23 cellular contexts compared by ENCODE assay signal in the genomic region with DNA sequence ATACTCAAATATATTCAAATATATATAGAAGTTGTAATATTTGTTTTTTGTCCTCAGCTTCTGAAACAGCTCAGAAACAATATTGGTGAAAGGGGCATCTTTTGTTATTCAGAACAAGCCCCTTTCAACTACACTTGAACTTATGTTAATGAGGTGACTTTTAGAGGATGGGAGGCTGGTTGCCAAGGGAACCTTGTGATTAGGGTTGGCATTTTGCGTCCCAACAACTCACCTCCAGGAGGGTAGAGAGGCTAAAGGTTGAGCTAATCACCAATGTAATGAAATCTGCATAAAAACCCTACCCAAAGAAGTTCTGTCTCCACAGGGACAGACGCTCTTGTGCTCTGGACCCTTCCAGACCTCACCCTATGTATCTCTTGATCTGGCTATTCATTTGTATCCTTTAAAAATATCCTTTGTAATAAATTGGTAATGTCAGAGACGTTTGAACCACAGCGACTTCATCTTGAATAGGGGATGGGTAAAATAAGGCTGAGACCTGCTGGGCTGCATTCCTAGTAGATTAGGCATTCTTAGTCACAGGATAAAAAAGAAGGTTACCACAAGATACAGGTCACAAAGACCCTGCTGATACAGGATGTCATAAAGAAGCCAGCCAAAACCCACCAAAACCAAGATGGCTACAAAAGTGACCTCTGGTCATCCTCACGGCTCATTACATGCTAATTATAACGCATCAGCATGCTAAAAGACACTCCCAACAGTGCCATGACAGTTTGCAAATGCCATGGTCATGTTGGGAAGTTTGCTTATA.
DNase-seq lines count a peak whose midpoint lies in the region; ATAC-seq, FAIRE-seq and TF ChIP-seq lines count a peak whose summit lies in the region.
"Had no signal": no experiment of that assay in that cellular context is flagged by ENCODE, and none has a peak within 500 bp of the region (broad histone marks: within the 10 kb centered on the region; RNA-seq: fewer than 3 reads in every experiment).

No MANE protein-coding gene starts in this region.

- H3K18ac ChIP-seq in IMR-90 (ENCODE audit: low read depth, low read length), result no peak overlapping the region; the same call in 1 of the 2 replicates

- TF ChIP-seq RAD21 in IMR-90 (IDR thresholded peaks at IDR 0.05; ENCODE audit: low read length), result no peak

- intact Hi-C loops in IMR-90 (cut with micrococcal nuclease), result no loop called here
- intact Hi-C loops in activated CD8-positive, alpha-beta T cell treated with anti-CD3 and anti-CD28 coated beads for 36 hours (cut with micrococcal nuclease), result loop anchor here (10.0 kb wide), 1 partner anchor 141 kb away; no protein-coding TSS in a partner anchor

- H2AFZ ChIP-seq in IMR-90 (replicated peaks; ENCODE audit: low read length, poor library complexity) (no peak overlapping the region), keratinocyte (ENCODE audit: control insufficient read depth, low read length) (peak overlapping the region; percentile 80), osteoblast (ENCODE audit: low read length) (no peak overlapping the region)
- H2AFZ ChIP-seq: hepatocyte had no signal

- H3K4me3 ChIP-seq in IMR-90 (ENCODE audit: insufficient read depth, low read depth, low read length) (no peak overlapping the region), astrocyte of the cerebellum (ENCODE audit: low read depth, low read length) (no peak overlapping the region), keratinocyte (ENCODE audit: control insufficient read depth in 2 of 3, extremely low read depth in 1 of 3, insufficient read depth in 2 of 3, low read depth in 1 of 3, low read length in 3 of 3) (peak overlapping the region in 1 of 3 experiments; percentile 9), osteoblast (ENCODE audit: insufficient read depth, low read length) (no peak overlapping the region)
- H3K4me3 ChIP-seq: hepatocyte, Peyer's patch had no signal

- H3K4me1 ChIP-seq in IMR-90 (ENCODE audit: control insufficient read depth, insufficient read depth, low read length) (peaks cover 9% of the 10 kb centered on the region), keratinocyte (ENCODE audit: control insufficient read depth, extremely low read depth, insufficient read depth, low read length) (peaks cover 22% of the 10 kb centered on the region), osteoblast (ENCODE audit: insufficient read depth, low read length) (peaks cover 8% of the 10 kb centered on the region)
- H3K4me1 ChIP-seq: Peyer's patch had no signal

- H3K4me3 Mint-ChIP-seq in activated CD8-positive, alpha-beta T cell treated with anti-CD3 and anti-CD28 coated beads for 36 hours, result no peak overlapping the region
- H3K4me3 Mint-ChIP-seq: stimulated activated naive B cell treated with anti-CD40 and anti-IgM and Interleukin-4, amounts not matched to agents 10 μg/mL and 1 μg/mL and 100 μg/mL, for 72 hours had no signal

- peak overlapping the region; percentile 30; the same call in 1 of the 2 replicates for H2BK120ac ChIP-seq in IMR-90 (ENCODE audit: low read depth, low read length)

- dilution Hi-C loops in IMR-90 (cut with HindIII; ENCODE audit: low sequenced_read_pairs, unreplicated experiment), result no loop called here
- dilution Hi-C loops in keratinocyte (cut with MboI; ENCODE audit: extremely low pct_ligation_motif_present, low sequenced_read_pairs), result no loop called here

- H3K4ac ChIP-seq in IMR-90 (ENCODE audit: low read depth, low read length), result peak overlapping the region; percentile 61; the same call in 1 of the 2 replicates

- H4K20me1 ChIP-seq in IMR-90 (ENCODE audit: insufficient read depth, low read length) (peaks cover 11% of the 10 kb centered on the region; the same call in 1 of the 2 replicates), keratinocyte (ENCODE audit: control insufficient read depth, extremely low read depth, insufficient read depth, low read length) (no peaks in the 10 kb centered on the region), osteoblast (ENCODE audit: insufficient read depth, low read length) (no peaks in the 10 kb centered on the region)

- H3K27ac Mint-ChIP-seq in activated CD8-positive, alpha-beta T cell treated with anti-CD3 and anti-CD28 coated beads for 36 hours, result no peak overlapping the region
- H3K27ac Mint-ChIP-seq: stimulated activated naive B cell treated with anti-CD40 and anti-IgM and Interleukin-4, amounts not matched to agents 10 μg/mL and 1 μg/mL and 100 μg/mL, for 72 hours had no signal

- H3K9ac ChIP-seq in IMR-90 (ENCODE audit: low read depth, low read length) (no peak overlapping the region), keratinocyte (ENCODE audit: control insufficient read depth, extremely low read depth, insufficient read depth, low read length) (no peak overlapping the region)

- peak overlapping the region; percentile 62; the same call in 1 of the 2 replicates for H3K23ac ChIP-seq in IMR-90 (ENCODE audit: low read depth, low read length)

- H2AK5ac ChIP-seq in IMR-90 (ENCODE audit: low read depth, low read length), result peak overlapping the region; percentile 95; the same call in 1 of the 2 replicates

- H3K79me2 ChIP-seq in keratinocyte (ENCODE audit: control insufficient read depth, insufficient read depth, low read length) (no peaks in the 10 kb centered on the region), osteoblast (ENCODE audit: insufficient read depth, low read length) (no peaks in the 10 kb centered on the region)
- H3K79me2 ChIP-seq: hepatocyte had no signal

- no peak for TF ChIP-seq POLR2A in IMR-90 (IDR thresholded peaks at IDR 0.05; ENCODE audit: low read depth, low read length)

- peak overlapping the region; percentile 93; the same call in 2 of the 3 replicates for H2BK15ac ChIP-seq in IMR-90 (ENCODE audit: low read depth, low read length)

- DNase-seq in Daoy (ENCODE audit: low read depth), result peak; percentile 62
- peak; percentile 33 for DNase-seq in IMR-90
- peak; percentile 76 for DNase-seq in astrocyte of the cerebellum (ENCODE audit: low read depth)
- no peak for DNase-seq in keratinocyte (ENCODE audit: low read depth, low spot score)
- DNase-seq in osteoblast (ENCODE audit: insufficient read length, low spot score, missing footprints), result no peak
- DNase-seq in activated CD8-positive, alpha-beta T cell treated with anti-CD3 and anti-CD28 coated beads for 36 hours, result no peak
- no peak for DNase-seq in anterior cingulate cortex (lab: John Stamatoyannopoulos, UW)
- DNase-seq: ACHN; activated CD4-positive, alpha-beta T cell treated with anti-CD3 and anti-CD28 coated beads, Interleukin-2, amount 50 U/mL, for 1 hour; activated naive CD4-positive, alpha-beta T cell; aorta; DMS153; left colon; NCI-H1417; NCI-H2171 treated with DMSO at 0.1 percent for 48 hours; nucleus accumbens; Peyer's patch; right cardiac atrium; stimulated activated naive B cell treated with anti-CD40 and anti-IgM and Interleukin-4, amounts not matched to agents 10 μg/mL and 1 μg/mL and 100 μg/mL, for 72 hours had no signal

- H3K4me1 Mint-ChIP-seq in activated CD8-positive, alpha-beta T cell treated with anti-CD3 and anti-CD28 coated beads for 36 hours (ENCODE audit: low read depth), result no peaks in the 10 kb centered on the region
- H3K4me1 Mint-ChIP-seq: stimulated activated naive B cell treated with anti-CD40 and anti-IgM and Interleukin-4, amounts not matched to agents 10 μg/mL and 1 μg/mL and 100 μg/mL, for 72 hours had no signal

- H3K4me2 ChIP-seq in IMR-90 (ENCODE audit: low read depth, low read length), result no peak overlapping the region
- peak overlapping the region; percentile 62 for H3K4me2 ChIP-seq in keratinocyte (ENCODE audit: control insufficient read depth, extremely low read depth, insufficient read depth, low read depth, low read length)
- H3K4me2 ChIP-seq in osteoblast (ENCODE audit: insufficient read depth, low read length), result no peak overlapping the region
- H3K4me2 ChIP-seq: hepatocyte had no signal

- in situ Hi-C loops in IMR-90 (cut with MboI; ENCODE audit: low sequenced_read_pairs), result no loop called here
- in situ Hi-C loops in astrocyte of the cerebellum (cut with HindIII; ENCODE audit: low sequenced_read_pairs), result no loop called here

- H3K9me3 ChIP-seq in IMR-90 (ENCODE audit: control insufficient read depth, insufficient read depth, low read length) (no peaks in the 10 kb centered on the region), keratinocyte (ENCODE audit: control insufficient read depth, low read depth, low read length) (no peaks in the 10 kb centered on the region), osteoblast (ENCODE audit: low read depth, low read length) (no peaks in the 10 kb centered on the region)
- H3K9me3 ChIP-seq: Peyer's patch had no signal

- CTCF ChIA-PET in IMR-90 (lab: Yijun Ruan, JAX), result interaction anchor here (0.6 to 1.6 kb wide), 3 partner anchors 49 to 94 kb away, joined by 3 to 5 read pairs (median 4); no protein-coding TSS in a partner anchor
- CTCF ChIA-PET in activated CD8-positive, alpha-beta T cell treated with anti-CD3 and anti-CD28 coated beads for 36 hours (lab: Charles Lee), result interaction anchor here (1.5 kb wide), 1 partner anchor 49 kb away, joined by 3 read pairs; no protein-coding TSS in a partner anchor

- no peak overlapping the region for H3K56ac ChIP-seq in IMR-90 (ENCODE audit: extremely low read depth, insufficient read depth, low read length)

- no peaks in the 10 kb centered on the region for H3K9me3 Mint-ChIP-seq in activated CD8-positive, alpha-beta T cell treated with anti-CD3 and anti-CD28 coated beads for 36 hours
- H3K9me3 Mint-ChIP-seq: stimulated activated naive B cell treated with anti-CD40 and anti-IgM and Interleukin-4, amounts not matched to agents 10 μg/mL and 1 μg/mL and 100 μg/mL, for 72 hours had no signal

- peak overlapping the region; percentile 65 for H2BK5ac ChIP-seq in IMR-90 (ENCODE audit: low read depth, low read length, poor library complexity, severe bottlenecking)

- no CpG with 5 or more reads among the region's 6 CpGs for WGBS in IMR-90 (ENCODE audit: extremely low coverage in 2 of 2, insufficient read length in 1 of 2), 2 experiments

- peak overlapping the region in 1 of 2 experiments; percentile 60; a peak in 1 of 4 replicates for H4K8ac ChIP-seq in IMR-90 (ENCODE audit: low read depth in 2 of 2, low read length in 2 of 2)

- peaks cover 2% of the 10 kb centered on the region for H3K27me3 Mint-ChIP-seq in activated CD8-positive, alpha-beta T cell treated with anti-CD3 and anti-CD28 coated beads for 36 hours

- H2AK9ac ChIP-seq in IMR-90 (replicated peaks; ENCODE audit: low read depth, low read length, poor library complexity), result no peak overlapping the region

- H3K27me3 ChIP-seq in IMR-90 (ENCODE audit: control insufficient read depth, insufficient read depth, low read length), result no peaks in the 10 kb centered on the region
- no peaks in the 10 kb centered on the region for H3K27me3 ChIP-seq in keratinocyte (ENCODE audit: control insufficient read depth, extremely low read depth, insufficient read depth, low read length)
- H3K27me3 ChIP-seq in osteoblast (ENCODE audit: insufficient read depth, low read length), result no peaks in the 10 kb centered on the region
- H3K27me3 ChIP-seq: hepatocyte, Peyer's patch had no signal

- peaks cover 10 to 53% of the 10 kb centered on the region in 2 experiments for H3K79me1 ChIP-seq in IMR-90 (ENCODE audit: low read depth in 1 of 2, low read length in 2 of 2)

- no peaks in the 10 kb centered on the region for H3K36me3 Mint-ChIP-seq in activated CD8-positive, alpha-beta T cell treated with anti-CD3 and anti-CD28 coated beads for 36 hours (ENCODE audit: low read depth)
- H3K36me3 Mint-ChIP-seq: stimulated activated naive B cell treated with anti-CD40 and anti-IgM and Interleukin-4, amounts not matched to agents 10 μg/mL and 1 μg/mL and 100 μg/mL, for 72 hours had no signal

- H3K36me3 ChIP-seq in IMR-90 (ENCODE audit: control insufficient read depth, insufficient read depth, low read length) (peaks cover 2% of the 10 kb centered on the region), keratinocyte (ENCODE audit: control insufficient read depth in 2 of 2, extremely low read depth in 1 of 2, insufficient read depth in 2 of 2, low read length in 2 of 2) (no peaks in the 10 kb centered on the region), osteoblast (ENCODE audit: insufficient read depth, low read length) (no peaks in the 10 kb centered on the region)
- H3K36me3 ChIP-seq: Peyer's patch had no signal

- ATAC-seq in IMR-90 (ENCODE audit: low read depth) (no peak), HG02798 (IDR thresholded peaks at IDR 0.05; ENCODE audit: poor library complexity, unreplicated experiment) (no peak)
- no peak for ATAC-seq in activated CD8-positive, alpha-beta T cell treated with anti-CD3 and anti-CD28 coated beads for 36 hours
- ATAC-seq: left colon; right cardiac atrium; stimulated activated naive B cell treated with anti-CD40 and anti-IgM and Interleukin-4, amounts not matched to agents 10 μg/mL and 1 μg/mL and 100 μg/mL, for 72 hours had no signal

- TF ChIP-seq CTCF in IMR-90 (conservative IDR thresholded peaks at IDR 0.05; ENCODE audit: low read depth, low read length), result no peak
- no peak for TF ChIP-seq CTCF in astrocyte of the cerebellum (IDR thresholded peaks at IDR 0.05; ENCODE audit: low read depth, low read length, missing control alignments)
- no peak for TF ChIP-seq CTCF in keratinocyte (optimal IDR thresholded peaks at IDR 0.05 in 1 of 3, IDR thresholded peaks at IDR 0.05 in 1 of 3, conservative IDR thresholded peaks at IDR 0.05 in 1 of 3; ENCODE audit: extremely low read depth in 1 of 3, insufficient read depth in 2 of 3, low read length in 3 of 3)
- no peak for TF ChIP-seq CTCF in osteoblast (IDR thresholded peaks at IDR 0.05; ENCODE audit: extremely low read depth, low read depth, low read length)
- TF ChIP-seq CTCF in activated CD8-positive, alpha-beta T cell treated with anti-CD3 and anti-CD28 coated beads for 36 hours (IDR thresholded peaks at IDR 0.05), result no peak

- no TSS peak for BruUV-seq in IMR-90 (replicated peaks; lab: Mats Ljungman, UMichigan)

- FAIRE-seq in keratinocyte (lab: Jason Lieb, UNC), result peak; percentile 66
- FAIRE-seq: colon, endometrium had no signal

- H4K5ac ChIP-seq in IMR-90 (ENCODE audit: low read depth, low read length), result no peak overlapping the region

- POLR2A ChIA-PET in IMR-90 (lab: Charles Lee; ENCODE audit: unreplicated experiment), result no interaction called here
- POLR2A ChIA-PET in activated CD8-positive, alpha-beta T cell treated with anti-CD3 and anti-CD28 coated beads for 36 hours (lab: Charles Lee), result no interaction called here

- H3K14ac ChIP-seq in IMR-90 (replicated peaks; ENCODE audit: low read depth, low read length), result peak overlapping the region; percentile 27; the same call in 1 of the 2 replicates

- H2BK20ac ChIP-seq in IMR-90 (ENCODE audit: low read depth, low read length), result peak overlapping the region; percentile 46

- H3K27ac ChIP-seq in IMR-90 (ENCODE audit: insufficient read depth, low read length) (no peak overlapping the region), keratinocyte (ENCODE audit: control insufficient read depth, insufficient read depth, low read length) (peak overlapping the region; percentile 41), osteoblast (ENCODE audit: low read depth, low read length) (no peak overlapping the region)
- H3K27ac ChIP-seq: hepatocyte, Peyer's patch had no signal

- H3K9me1 ChIP-seq in IMR-90 (ENCODE audit: insufficient read depth, low read length) (peaks cover 14% of the 10 kb centered on the region), keratinocyte (ENCODE audit: control insufficient read depth, extremely low read depth, insufficient read depth, low read length) (no peaks in the 10 kb centered on the region)

- peak overlapping the region; percentile 57; the same call in 1 of the 2 replicates for H4K91ac ChIP-seq in IMR-90 (ENCODE audit: insufficient read depth, low read depth, low read length)

Comparison
In these comparisons a context has a peak if more than half of its experiments do, and no peak if none do; other contexts are left out.
1. DNase-seq: peak in Daoy (single experiment), IMR-90 (single experiment) and astrocyte of the cerebellum (single experiment); none in keratinocyte (single experiment), osteoblast (single experiment), activated CD8-positive, alpha-beta T cell treated with anti-CD3 and anti-CD28 coated beads for 36 hours (single experiment) and anterior cingulate cortex (0 of 58).